2 cellular contexts compared by ENCODE assay signal in the genomic region with DNA sequence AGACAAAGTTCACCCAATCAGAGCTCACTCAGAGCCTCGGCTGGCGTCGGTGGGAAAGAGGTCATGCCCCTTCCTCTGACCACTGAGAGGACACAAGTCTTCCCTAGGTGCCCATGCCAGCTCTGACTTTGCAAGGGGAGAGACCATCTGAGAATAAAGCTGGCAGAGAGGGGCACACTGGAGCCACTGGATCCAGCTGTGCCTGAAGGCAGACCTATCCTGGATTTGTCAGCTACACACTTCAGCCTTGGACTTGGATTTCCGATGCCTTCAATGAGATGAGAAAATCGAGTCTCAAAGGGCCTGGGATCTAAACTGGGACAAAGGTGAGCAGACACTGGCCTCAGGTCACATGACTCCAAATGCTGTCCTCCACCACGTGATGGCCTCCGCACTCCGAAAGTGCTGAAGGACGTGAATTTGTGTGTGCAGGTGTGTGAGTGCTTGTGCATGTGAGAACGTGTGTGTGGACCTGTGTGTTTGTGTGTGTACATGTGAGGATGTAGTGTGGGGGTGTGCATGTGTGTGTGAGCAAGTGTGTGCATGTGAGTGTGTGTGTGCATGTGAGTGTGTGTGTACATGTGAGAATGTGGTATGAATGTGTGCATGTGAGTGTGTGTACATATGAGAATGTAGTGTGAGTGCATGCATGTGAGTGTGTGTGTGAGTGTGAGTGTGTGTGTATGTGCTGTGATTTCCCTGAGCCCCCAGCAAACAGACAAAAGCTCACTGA.
TF ChIP-seq lines count a peak whose summit lies in the region.

No MANE protein-coding gene starts in this region.

TF ChIP-seq in HepG2, 621 proteins besides CTCF, POLR2A, EP300 and RAD21:
- TF ChIP-seq ZNF207 (IDR thresholded peaks at IDR 0.05; ENCODE audit: borderline replicate concordance): no peak
- TF ChIP-seq, protein P1, sequence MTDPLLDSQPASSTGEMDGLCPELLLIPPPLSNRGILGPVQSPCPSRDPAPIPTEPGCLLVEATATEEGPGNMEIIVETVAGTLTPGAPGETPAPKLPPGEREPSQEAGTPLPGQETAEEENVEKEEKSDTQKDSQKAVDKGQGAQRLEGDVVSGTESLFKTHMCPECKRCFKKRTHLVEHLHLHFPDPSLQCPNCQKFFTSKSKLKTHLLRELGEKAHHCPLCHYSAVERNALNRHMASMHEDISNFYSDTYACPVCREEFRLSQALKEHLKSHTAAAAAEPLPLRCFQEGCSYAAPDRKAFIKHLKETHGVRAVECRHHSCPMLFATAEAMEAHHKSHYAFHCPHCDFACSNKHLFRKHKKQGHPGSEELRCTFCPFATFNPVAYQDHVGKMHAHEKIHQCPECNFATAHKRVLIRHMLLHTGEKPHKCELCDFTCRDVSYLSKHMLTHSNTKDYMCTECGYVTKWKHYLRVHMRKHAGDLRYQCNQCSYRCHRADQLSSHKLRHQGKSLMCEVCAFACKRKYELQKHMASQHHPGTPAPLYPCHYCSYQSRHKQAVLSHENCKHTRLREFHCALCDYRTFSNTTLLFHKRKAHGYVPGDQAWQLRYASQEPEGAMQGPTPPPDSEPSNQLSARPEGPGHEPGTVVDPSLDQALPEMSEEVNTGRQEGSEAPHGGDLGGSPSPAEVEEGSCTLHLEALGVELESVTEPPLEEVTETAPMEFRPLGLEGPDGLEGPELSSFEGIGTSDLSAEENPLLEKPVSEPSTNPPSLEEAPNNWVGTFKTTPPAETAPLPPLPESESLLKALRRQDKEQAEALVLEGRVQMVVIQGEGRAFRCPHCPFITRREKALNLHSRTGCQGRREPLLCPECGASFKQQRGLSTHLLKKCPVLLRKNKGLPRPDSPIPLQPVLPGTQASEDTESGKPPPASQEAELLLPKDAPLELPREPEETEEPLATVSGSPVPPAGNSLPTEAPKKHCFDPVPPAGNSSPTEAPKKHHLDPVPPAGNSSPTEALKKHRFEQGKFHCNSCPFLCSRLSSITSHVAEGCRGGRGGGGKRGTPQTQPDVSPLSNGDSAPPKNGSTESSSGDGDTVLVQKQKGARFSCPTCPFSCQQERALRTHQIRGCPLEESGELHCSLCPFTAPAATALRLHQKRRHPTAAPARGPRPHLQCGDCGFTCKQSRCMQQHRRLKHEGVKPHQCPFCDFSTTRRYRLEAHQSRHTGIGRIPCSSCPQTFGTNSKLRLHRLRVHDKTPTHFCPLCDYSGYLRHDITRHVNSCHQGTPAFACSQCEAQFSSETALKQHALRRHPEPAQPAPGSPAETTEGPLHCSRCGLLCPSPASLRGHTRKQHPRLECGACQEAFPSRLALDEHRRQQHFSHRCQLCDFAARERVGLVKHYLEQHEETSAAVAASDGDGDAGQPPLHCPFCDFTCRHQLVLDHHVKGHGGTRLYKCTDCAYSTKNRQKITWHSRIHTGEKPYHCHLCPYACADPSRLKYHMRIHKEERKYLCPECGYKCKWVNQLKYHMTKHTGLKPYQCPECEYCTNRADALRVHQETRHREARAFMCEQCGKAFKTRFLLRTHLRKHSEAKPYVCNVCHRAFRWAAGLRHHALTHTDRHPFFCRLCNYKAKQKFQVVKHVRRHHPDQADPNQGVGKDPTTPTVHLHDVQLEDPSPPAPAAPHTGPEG (CRISPR knock-in tag; IDR thresholded peaks at IDR 0.05): no peak
- TF ChIP-seq MXD4 (CRISPR knock-in tag; IDR thresholded peaks at IDR 0.05): no peak
- TF ChIP-seq ZNF766 (CRISPR knock-in tag; IDR thresholded peaks at IDR 0.05; ENCODE audit: borderline replicate concordance): no peak
- no peak for TF ChIP-seq ZNF883 (CRISPR knock-in tag; IDR thresholded peaks at IDR 0.05; ENCODE audit: not compliant biosample characterization)
- no peak for TF ChIP-seq TCF7L2 (IDR thresholded peaks at IDR 0.05; ENCODE audit: low read depth, low read length)
- TF ChIP-seq, protein P2, sequence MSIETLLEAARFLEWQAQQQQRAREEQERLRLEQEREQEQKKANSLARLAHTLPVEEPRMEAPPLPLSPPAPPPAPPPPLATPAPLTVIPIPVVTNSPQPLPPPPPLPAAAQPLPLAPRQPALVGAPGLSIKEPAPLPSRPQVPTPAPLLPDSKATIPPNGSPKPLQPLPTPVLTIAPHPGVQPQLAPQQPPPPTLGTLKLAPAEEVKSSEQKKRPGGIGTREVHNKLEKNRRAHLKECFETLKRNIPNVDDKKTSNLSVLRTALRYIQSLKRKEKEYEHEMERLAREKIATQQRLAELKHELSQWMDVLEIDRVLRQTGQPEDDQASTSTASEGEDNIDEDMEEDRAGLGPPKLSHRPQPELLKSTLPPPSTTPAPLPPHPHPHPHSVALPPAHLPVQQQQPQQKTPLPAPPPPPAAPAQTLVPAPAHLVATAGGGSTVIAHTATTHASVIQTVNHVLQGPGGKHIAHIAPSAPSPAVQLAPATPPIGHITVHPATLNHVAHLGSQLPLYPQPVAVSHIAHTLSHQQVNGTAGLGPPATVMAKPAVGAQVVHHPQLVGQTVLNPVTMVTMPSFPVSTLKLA (IDR thresholded peaks at IDR 0.05): peak; percentile 81
- TF ChIP-seq DR1 (CRISPR knock-in tag; IDR thresholded peaks at IDR 0.05): no peak
- TF ChIP-seq KLF9 (CRISPR knock-in tag; IDR thresholded peaks at IDR 0.05; ENCODE audit: low read depth): no peak
- TF ChIP-seq RAD51 (IDR thresholded peaks at IDR 0.05; ENCODE audit: borderline replicate concordance): peak; percentile 23; the same call in 1 of the 2 replicates
- no peak for TF ChIP-seq ARNTL (CRISPR knock-in tag; IDR thresholded peaks at IDR 0.05)
- no peak for TF ChIP-seq GTF2F1 (IDR thresholded peaks at IDR 0.05; ENCODE audit: low read length)
- TF ChIP-seq, protein P3, sequence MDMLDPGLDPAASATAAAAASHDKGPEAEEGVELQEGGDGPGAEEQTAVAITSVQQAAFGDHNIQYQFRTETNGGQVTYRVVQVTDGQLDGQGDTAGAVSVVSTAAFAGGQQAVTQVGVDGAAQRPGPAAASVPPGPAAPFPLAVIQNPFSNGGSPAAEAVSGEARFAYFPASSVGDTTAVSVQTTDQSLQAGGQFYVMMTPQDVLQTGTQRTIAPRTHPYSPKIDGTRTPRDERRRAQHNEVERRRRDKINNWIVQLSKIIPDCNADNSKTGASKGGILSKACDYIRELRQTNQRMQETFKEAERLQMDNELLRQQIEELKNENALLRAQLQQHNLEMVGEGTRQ (IDR thresholded peaks at IDR 0.05; ENCODE audit: low read depth, low read length): peak; percentile 18; the same call in 1 of the 2 replicates
- TF ChIP-seq, protein P3 (CRISPR knock-in tag; IDR thresholded peaks at IDR 0.05; ENCODE audit: borderline replicate concordance): no peak
- TF ChIP-seq ZNF232 (CRISPR knock-in tag; IDR thresholded peaks at IDR 0.05; ENCODE audit: borderline replicate concordance): no peak
- TF ChIP-seq SNAI1 (CRISPR knock-in tag; IDR thresholded peaks at IDR 0.05; ENCODE audit: borderline replicate concordance): no peak
- no peak for TF ChIP-seq ZNF432 (CRISPR knock-in tag; IDR thresholded peaks at IDR 0.05; ENCODE audit: borderline replicate concordance)
- TF ChIP-seq ZNF329 (CRISPR knock-in tag; IDR thresholded peaks at IDR 0.05; ENCODE audit: low read depth): peak; percentile 92
- no peak for TF ChIP-seq ZNF451 (CRISPR knock-in tag; IDR thresholded peaks at IDR 0.05)
- TF ChIP-seq ZNF354B (CRISPR knock-in tag; IDR thresholded peaks at IDR 0.05): no peak

TF ChIP-seq in K562, 482 proteins besides CTCF, POLR2A, EP300 and RAD21 (continues in another document):
- TF ChIP-seq NUFIP1 (IDR thresholded peaks at IDR 0.05; ENCODE audit: partially characterized antibody) (no peak), RAD51 (IDR thresholded peaks at IDR 0.05; ENCODE audit: borderline replicate concordance, low read depth) (peak; percentile 77), ARID1B (IDR thresholded peaks at IDR 0.05) (no peak), ZNF143 (CRISPR knock-in tag; IDR thresholded peaks at IDR 0.05) (no peak), CBX8 (IDR thresholded peaks at IDR 0.05; ENCODE audit: borderline replicate concordance, extremely low read depth, low read depth, low read length, poor library complexity, severe bottlenecking) (no peak), MYBL2 (IDR thresholded peaks at IDR 0.05; ENCODE audit: low read depth) (no peak), MYBL2 (CRISPR knock-in tag; IDR thresholded peaks at IDR 0.05; ENCODE audit: borderline replicate concordance) (no peak), YBX1 (IDR thresholded peaks at IDR 0.05) (no peak), XRCC3 (IDR thresholded peaks at IDR 0.05) (no peak), SETDB1 (IDR thresholded peaks at IDR 0.05; ENCODE audit: low read length) (no peak), ZNF561 (CRISPR knock-in tag; conservative IDR thresholded peaks at IDR 0.05) (no peak), POLR2G (IDR thresholded peaks at IDR 0.05; ENCODE audit: low read depth, low read length) (no peak)
- TF ChIP-seq, protein P4, sequence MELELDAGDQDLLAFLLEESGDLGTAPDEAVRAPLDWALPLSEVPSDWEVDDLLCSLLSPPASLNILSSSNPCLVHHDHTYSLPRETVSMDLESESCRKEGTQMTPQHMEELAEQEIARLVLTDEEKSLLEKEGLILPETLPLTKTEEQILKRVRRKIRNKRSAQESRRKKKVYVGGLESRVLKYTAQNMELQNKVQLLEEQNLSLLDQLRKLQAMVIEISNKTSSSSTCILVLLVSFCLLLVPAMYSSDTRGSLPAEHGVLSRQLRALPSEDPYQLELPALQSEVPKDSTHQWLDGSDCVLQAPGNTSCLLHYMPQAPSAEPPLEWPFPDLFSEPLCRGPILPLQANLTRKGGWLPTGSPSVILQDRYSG (tag; conservative IDR thresholded peaks at IDR 0.05; ENCODE audit: low read depth): no peak
- TF ChIP-seq, protein P5, sequence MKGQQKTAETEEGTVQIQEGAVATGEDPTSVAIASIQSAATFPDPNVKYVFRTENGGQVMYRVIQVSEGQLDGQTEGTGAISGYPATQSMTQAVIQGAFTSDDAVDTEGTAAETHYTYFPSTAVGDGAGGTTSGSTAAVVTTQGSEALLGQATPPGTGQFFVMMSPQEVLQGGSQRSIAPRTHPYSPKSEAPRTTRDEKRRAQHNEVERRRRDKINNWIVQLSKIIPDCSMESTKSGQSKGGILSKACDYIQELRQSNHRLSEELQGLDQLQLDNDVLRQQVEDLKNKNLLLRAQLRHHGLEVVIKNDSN (CRISPR knock-in tag; IDR thresholded peaks at IDR 0.05): peak; percentile 85
- TF ChIP-seq, protein P6, sequence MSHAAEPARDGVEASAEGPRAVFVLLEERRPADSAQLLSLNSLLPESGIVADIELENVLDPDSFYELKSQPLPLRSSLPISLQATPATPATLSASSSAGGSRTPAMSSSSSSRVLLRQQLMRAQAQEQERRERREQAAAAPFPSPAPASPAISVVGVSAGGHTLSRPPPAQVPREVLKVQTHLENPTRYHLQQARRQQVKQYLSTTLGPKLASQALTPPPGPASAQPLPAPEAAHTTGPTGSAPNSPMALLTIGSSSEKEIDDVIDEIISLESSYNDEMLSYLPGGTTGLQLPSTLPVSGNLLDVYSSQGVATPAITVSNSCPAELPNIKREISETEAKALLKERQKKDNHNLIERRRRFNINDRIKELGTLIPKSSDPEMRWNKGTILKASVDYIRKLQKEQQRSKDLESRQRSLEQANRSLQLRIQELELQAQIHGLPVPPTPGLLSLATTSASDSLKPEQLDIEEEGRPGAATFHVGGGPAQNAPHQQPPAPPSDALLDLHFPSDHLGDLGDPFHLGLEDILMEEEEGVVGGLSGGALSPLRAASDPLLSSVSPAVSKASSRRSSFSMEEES (CRISPR knock-in tag; IDR thresholded peaks at IDR 0.05): peak; percentile 75
- TF ChIP-seq, protein P7, sequence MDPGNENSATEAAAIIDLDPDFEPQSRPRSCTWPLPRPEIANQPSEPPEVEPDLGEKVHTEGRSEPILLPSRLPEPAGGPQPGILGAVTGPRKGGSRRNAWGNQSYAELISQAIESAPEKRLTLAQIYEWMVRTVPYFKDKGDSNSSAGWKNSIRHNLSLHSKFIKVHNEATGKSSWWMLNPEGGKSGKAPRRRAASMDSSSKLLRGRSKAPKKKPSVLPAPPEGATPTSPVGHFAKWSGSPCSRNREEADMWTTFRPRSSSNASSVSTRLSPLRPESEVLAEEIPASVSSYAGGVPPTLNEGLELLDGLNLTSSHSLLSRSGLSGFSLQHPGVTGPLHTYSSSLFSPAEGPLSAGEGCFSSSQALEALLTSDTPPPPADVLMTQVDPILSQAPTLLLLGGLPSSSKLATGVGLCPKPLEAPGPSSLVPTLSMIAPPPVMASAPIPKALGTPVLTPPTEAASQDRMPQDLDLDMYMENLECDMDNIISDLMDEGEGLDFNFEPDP (CRISPR knock-in tag; IDR thresholded peaks at IDR 0.05): no peak
- TF ChIP-seq, protein P8, sequence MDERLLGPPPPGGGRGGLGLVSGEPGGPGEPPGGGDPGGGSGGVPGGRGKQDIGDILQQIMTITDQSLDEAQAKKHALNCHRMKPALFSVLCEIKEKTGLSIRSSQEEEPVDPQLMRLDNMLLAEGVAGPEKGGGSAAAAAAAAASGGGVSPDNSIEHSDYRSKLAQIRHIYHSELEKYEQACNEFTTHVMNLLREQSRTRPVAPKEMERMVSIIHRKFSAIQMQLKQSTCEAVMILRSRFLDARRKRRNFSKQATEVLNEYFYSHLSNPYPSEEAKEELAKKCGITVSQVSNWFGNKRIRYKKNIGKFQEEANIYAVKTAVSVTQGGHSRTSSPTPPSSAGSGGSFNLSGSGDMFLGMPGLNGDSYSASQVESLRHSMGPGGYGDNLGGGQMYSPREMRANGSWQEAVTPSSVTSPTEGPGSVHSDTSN (CRISPR knock-in tag; IDR thresholded peaks at IDR 0.05; ENCODE audit: low read depth): no peak
- TF ChIP-seq, protein P8 (tag; conservative IDR thresholded peaks at IDR 0.05; ENCODE audit: low read depth): no peak
- TF ChIP-seq, protein P9, sequence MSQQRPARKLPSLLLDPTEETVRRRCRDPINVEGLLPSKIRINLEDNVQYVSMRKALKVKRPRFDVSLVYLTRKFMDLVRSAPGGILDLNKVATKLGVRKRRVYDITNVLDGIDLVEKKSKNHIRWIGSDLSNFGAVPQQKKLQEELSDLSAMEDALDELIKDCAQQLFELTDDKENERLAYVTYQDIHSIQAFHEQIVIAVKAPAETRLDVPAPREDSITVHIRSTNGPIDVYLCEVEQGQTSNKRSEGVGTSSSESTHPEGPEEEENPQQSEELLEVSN (IDR thresholded peaks at IDR 0.05; ENCODE audit: borderline replicate concordance in 1 of 2, extremely low read depth in 1 of 2, insufficient read depth in 1 of 2, insufficient read length in 1 of 2, low read depth in 1 of 2, low read length in 1 of 2, poor library complexity in 1 of 2, severe bottlenecking in 1 of 2): no peak
